In the genomic region with DNA sequence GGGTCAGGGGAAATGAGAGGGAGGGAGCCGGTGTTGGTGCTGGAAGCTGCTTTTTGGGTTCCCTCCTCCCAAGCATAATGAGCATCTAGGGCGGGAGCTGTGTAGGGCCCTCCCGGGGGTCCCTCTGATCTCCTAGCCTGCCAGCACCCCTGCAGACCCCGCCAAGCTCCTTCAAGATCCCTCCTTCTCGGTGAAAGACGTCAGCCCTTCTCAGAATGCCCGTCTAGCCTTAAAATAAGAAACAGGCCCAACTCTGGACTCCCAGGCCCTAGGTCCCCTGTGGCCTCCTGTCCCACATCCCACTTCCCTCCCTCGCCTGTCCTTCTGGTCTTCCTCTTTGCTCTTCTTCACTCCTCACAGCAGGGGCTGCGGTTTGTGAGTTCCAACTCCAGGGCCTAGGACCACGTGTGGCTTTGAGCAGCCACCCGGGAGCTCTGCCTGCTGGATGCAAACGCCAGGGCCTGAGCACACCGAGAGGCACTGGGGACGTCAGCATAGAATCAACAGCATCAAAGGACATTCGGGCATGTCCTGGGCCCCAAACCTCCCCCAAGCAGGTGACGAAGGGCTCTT, we compare ENCODE assay signal across 1 cellular context.
TF ChIP-seq lines count a peak whose summit lies in the region.

No MANE protein-coding gene starts in this region.

TF ChIP-seq in WTC11, 78 proteins besides CTCF, POLR2A, EP300 and RAD21 (continued from another document):
- TF ChIP-seq, protein P1, sequence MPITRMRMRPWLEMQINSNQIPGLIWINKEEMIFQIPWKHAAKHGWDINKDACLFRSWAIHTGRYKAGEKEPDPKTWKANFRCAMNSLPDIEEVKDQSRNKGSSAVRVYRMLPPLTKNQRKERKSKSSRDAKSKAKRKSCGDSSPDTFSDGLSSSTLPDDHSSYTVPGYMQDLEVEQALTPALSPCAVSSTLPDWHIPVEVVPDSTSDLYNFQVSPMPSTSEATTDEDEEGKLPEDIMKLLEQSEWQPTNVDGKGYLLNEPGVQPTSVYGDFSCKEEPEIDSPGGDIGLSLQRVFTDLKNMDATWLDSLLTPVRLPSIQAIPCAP (CRISPR knock-in tag; IDR thresholded peaks at IDR 0.05): no peak
- TF ChIP-seq SMAD4 (CRISPR knock-in tag; IDR thresholded peaks at IDR 0.05) (no peak), HMGA2 (CRISPR knock-in tag; IDR thresholded peaks at IDR 0.05) (no peak), ZNF317 (CRISPR knock-in tag; IDR thresholded peaks at IDR 0.05; ENCODE audit: borderline replicate concordance, low read depth) (no peak), NR3C1 (CRISPR knock-in tag; conservative IDR thresholded peaks at IDR 0.05; ENCODE audit: low read depth) (no peak), NFATC4 (CRISPR knock-in tag; IDR thresholded peaks at IDR 0.05) (no peak), CREB1 (CRISPR knock-in tag; IDR thresholded peaks at IDR 0.05) (no peak)
- TF ChIP-seq, protein P2, sequence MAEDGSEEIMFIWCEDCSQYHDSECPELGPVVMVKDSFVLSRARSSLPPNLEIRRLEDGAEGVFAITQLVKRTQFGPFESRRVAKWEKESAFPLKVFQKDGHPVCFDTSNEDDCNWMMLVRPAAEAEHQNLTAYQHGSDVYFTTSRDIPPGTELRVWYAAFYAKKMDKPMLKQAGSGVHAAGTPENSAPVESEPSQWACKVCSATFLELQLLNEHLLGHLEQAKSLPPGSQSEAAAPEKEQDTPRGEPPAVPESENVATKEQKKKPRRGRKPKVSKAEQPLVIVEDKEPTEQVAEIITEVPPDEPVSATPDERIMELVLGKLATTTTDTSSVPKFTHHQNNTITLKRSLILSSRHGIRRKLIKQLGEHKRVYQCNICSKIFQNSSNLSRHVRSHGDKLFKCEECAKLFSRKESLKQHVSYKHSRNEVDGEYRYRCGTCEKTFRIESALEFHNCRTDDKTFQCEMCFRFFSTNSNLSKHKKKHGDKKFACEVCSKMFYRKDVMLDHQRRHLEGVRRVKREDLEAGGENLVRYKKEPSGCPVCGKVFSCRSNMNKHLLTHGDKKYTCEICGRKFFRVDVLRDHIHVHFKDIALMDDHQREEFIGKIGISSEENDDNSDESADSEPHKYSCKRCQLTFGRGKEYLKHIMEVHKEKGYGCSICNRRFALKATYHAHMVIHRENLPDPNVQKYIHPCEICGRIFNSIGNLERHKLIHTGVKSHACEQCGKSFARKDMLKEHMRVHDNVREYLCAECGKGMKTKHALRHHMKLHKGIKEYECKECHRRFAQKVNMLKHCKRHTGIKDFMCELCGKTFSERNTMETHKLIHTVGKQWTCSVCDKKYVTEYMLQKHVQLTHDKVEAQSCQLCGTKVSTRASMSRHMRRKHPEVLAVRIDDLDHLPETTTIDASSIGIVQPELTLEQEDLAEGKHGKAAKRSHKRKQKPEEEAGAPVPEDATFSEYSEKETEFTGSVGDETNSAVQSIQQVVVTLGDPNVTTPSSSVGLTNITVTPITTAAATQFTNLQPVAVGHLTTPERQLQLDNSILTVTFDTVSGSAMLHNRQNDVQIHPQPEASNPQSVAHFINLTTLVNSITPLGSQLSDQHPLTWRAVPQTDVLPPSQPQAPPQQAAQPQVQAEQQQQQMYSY (CRISPR knock-in tag; IDR thresholded peaks at IDR 0.05): no peak
- TF ChIP-seq, protein P3, sequence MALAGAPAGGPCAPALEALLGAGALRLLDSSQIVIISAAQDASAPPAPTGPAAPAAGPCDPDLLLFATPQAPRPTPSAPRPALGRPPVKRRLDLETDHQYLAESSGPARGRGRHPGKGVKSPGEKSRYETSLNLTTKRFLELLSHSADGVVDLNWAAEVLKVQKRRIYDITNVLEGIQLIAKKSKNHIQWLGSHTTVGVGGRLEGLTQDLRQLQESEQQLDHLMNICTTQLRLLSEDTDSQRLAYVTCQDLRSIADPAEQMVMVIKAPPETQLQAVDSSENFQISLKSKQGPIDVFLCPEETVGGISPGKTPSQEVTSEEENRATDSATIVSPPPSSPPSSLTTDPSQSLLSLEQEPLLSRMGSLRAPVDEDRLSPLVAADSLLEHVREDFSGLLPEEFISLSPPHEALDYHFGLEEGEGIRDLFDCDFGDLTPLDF (CRISPR knock-in tag; IDR thresholded peaks at IDR 0.05): no peak
- TF ChIP-seq, protein P4, sequence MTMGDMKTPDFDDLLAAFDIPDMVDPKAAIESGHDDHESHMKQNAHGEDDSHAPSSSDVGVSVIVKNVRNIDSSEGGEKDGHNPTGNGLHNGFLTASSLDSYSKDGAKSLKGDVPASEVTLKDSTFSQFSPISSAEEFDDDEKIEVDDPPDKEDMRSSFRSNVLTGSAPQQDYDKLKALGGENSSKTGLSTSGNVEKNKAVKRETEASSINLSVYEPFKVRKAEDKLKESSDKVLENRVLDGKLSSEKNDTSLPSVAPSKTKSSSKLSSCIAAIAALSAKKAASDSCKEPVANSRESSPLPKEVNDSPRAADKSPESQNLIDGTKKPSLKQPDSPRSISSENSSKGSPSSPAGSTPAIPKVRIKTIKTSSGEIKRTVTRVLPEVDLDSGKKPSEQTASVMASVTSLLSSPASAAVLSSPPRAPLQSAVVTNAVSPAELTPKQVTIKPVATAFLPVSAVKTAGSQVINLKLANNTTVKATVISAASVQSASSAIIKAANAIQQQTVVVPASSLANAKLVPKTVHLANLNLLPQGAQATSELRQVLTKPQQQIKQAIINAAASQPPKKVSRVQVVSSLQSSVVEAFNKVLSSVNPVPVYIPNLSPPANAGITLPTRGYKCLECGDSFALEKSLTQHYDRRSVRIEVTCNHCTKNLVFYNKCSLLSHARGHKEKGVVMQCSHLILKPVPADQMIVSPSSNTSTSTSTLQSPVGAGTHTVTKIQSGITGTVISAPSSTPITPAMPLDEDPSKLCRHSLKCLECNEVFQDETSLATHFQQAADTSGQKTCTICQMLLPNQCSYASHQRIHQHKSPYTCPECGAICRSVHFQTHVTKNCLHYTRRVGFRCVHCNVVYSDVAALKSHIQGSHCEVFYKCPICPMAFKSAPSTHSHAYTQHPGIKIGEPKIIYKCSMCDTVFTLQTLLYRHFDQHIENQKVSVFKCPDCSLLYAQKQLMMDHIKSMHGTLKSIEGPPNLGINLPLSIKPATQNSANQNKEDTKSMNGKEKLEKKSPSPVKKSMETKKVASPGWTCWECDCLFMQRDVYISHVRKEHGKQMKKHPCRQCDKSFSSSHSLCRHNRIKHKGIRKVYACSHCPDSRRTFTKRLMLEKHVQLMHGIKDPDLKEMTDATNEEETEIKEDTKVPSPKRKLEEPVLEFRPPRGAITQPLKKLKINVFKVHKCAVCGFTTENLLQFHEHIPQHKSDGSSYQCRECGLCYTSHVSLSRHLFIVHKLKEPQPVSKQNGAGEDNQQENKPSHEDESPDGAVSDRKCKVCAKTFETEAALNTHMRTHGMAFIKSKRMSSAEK (CRISPR knock-in tag; IDR thresholded peaks at IDR 0.05; ENCODE audit: borderline replicate concordance): no peak
TF ChIP-seq in WTC11: peak in this region for 0.
